In the genomic region with DNA sequence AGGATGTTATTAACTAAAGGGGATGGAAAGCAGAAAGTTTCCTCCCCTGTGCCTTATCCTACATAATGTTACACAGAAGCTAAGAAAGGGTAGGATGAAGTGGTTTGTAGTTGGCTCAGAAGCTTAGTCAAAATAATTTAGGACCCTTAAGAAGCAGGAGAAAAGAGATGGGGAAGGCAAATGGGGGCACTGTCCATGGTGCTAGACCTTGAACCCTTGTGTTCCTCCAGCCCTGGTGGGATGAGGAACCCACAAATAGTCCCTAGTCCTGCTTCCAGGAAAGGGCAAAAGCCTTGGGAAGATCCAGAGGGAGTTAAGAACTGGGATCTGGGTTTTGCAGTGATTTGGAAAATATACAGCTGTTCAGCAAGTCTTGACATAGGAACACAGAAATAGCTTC, we compare ENCODE assay signal across 19 cellular contexts. TPM values are rescaled to one million over a fixed set of nuclear protein-coding genes. Genes with fewer than 3 reads are reported as not detected.
"Had no signal": no experiment of that assay in that cellular context is flagged by ENCODE, and none has a peak within 500 bp of the region (broad histone marks: within the 10 kb centered on the region; RNA-seq: fewer than 3 reads in every experiment).

No MANE protein-coding gene starts in this region.

- H3K36me3 ChIP-seq: pancreas, spleen, upper lobe of right lung had no signal

- H3K4me3 ChIP-seq: dorsolateral prefrontal cortex, pancreas, spleen, upper lobe of right lung had no signal

- H3K27me3 ChIP-seq: dorsolateral prefrontal cortex, foreskin keratinocyte, pancreas, spleen, upper lobe of right lung had no signal

- H3K4me1 ChIP-seq: foreskin keratinocyte, pancreas, spleen, upper lobe of right lung had no signal

- FAIRE-seq: colon, kidney, pancreas had no signal

- ATAC-seq: activated T-cell treated with anti-CD3 and anti-CD28 coated beads, Interleukin-2, amount 50 U/mL, for 4 hours; foreskin keratinocyte; left ventricle myocardium superior; naive thymus-derived CD8-positive, alpha-beta T cell; pancreas; sciatic nerve; upper lobe of right lung had no signal

- DNase-seq: activated CD4-positive, alpha-beta T cell treated with anti-CD3 and anti-CD28 coated beads, Interleukin-2, amount 50 U/mL, for 1 hour; activated CD4-positive, CD25-positive, alpha-beta regulatory T cell treated with anti-CD3 and anti-CD28 coated beads, Interleukin-2, amount 50 U/mL, for 72 hours; activated CD8-positive, alpha-beta memory T cell treated with anti-CD3 and anti-CD28 coated beads, Interleukin-2, amount 50 U/mL, for 4 hours; activated naive CD4-positive, alpha-beta T cell treated with anti-CD3 and anti-CD28 coated beads for 36 hours; activated T-cell treated with anti-CD3 and anti-CD28 coated beads, Interleukin-2, amount 50 U/mL, for 4 hours; central memory CD4-positive, alpha-beta T cell; dorsolateral prefrontal cortex; foreskin keratinocyte; hypothalamus; kidney; left ventricle myocardium superior; naive thymus-derived CD8-positive, alpha-beta T cell; pancreas; stimulated activated naive CD4-positive, alpha-beta T cell had no signal

- H3K9me3 ChIP-seq: pancreas, upper lobe of right lung had no signal

- H3K27ac ChIP-seq: dorsolateral prefrontal cortex, epithelial cell of prostate, foreskin keratinocyte, pancreas, spleen, upper lobe of right lung had no signal

RNA-seq across cellular contexts. Expression of gene SLC5A11, which starts 54.5 kb away (rescaled TPM):
- total RNA-seq: activated naive CD4-positive, alpha-beta T cell treated with anti-CD3 and anti-CD28 coated beads for 36 hours; foreskin keratinocyte; left ventricle myocardium superior; sciatic nerve; upper lobe of right lung had no signal
- polyA plus RNA-seq: foreskin keratinocyte; naive thymus-derived CD8-positive, alpha-beta T cell had no signal
